In the genomic region with DNA sequence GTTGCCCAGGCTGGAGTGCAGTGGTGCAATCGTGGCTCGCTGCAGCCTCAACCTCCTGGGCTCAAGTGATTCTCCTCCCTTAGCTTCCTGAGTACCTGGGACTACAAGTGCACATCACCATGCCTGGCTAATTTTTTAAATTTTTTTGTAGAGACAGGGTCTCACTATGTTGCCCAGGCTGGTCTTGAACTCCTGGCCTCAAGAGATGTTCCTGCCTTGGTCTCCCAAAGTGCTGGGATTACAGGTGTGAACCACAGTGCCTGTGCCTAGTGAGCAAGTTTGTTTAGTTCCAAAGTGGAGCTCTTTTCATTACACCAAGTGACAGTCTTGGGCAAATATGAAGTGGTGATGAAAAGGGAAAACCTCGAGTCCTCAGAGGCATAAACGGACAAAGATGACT, we compare ENCODE assay signal across 10 cellular contexts. TPM values are rescaled to one million over a fixed set of nuclear protein-coding genes. Genes with fewer than 3 reads are reported as not detected.
DNase-seq lines count a peak whose midpoint lies in the region; ATAC-seq, FAIRE-seq and TF ChIP-seq lines count a peak whose summit lies in the region.
"Not testable (repeated sequence)": the region's sequence is repeated elsewhere in the genome, so short reads cannot be mapped to it uniquely, and the experiment has no call there.
"Had no signal": no experiment of that assay in that cellular context is flagged by ENCODE, and none has a peak within 500 bp of the region (broad histone marks: within the 10 kb centered on the region; RNA-seq: fewer than 3 reads in every experiment).

No MANE protein-coding gene starts in this region.

- CTCF ChIA-PET in CD8-positive, alpha-beta T cell (lab: Charles Lee): interaction anchor here (1.1 to 2.0 kb wide), 2 partner anchors 32 to 78 kb away, joined by 3 to 9 read pairs; no protein-coding TSS in a partner anchor
- CTCF ChIA-PET in activated naive CD4-positive, alpha-beta T cell treated with anti-CD3 and anti-CD28 coated beads for 36 hours (lab: Charles Lee): interaction anchor here (1.0 to 1.7 kb wide), 2 partner anchors 32 to 487 kb away, joined by 3 to 5 read pairs; no protein-coding TSS in a partner anchor
- CTCF ChIA-PET in HepG2 (lab: Yijun Ruan, JAX; ENCODE audit: low intra/inter-chr PET ratio, low total read pairs): not testable (repeated sequence)

- peaks cover 58% of the 10 kb centered on the region for H3K79me2 ChIP-seq in KMS-11 (ENCODE audit: insufficient read depth, low read depth)
- H3K79me2 ChIP-seq in HepG2 (ENCODE audit: insufficient read depth, low read length): peaks cover 75% of the 10 kb centered on the region

- POLR2A ChIA-PET in CD8-positive, alpha-beta T cell (lab: Charles Lee): interaction anchor here (1.2 to 3.3 kb wide), 2 partner anchors 62 to 83 kb away, joined by 3 to 19 read pairs; partner anchors contain the start of genes ALG8 and INTS4
- POLR2A ChIA-PET in HepG2 (lab: Yijun Ruan, JAX): interaction anchor here (1.1 to 5.0 kb wide), 9 partner anchors 9 to 111 kb away, joined by 3 to 37 read pairs (median 9); partner anchors contain the start of genes ALG8, INTS4, KCTD21 and USP35

- peak overlapping the region; percentile 74 for H3K4me3 ChIP-seq in CD8-positive, alpha-beta T cell (ENCODE audit: low read depth, low read length)
- not testable (repeated sequence) for H3K4me3 ChIP-seq in KMS-11 (IDR thresholded peaks at IDR 0.05; ENCODE audit: insufficient read depth, low read depth, low read length)
- H3K4me3 ChIP-seq in coronary artery (peak overlapping the region; percentile 84), HepG2 (replicated peaks in 1 of 3; ENCODE audit: insufficient read depth in 1 of 3, low read depth in 2 of 3, low read length in 3 of 3) (peak overlapping the region; percentile 86 to 96 (median 88)), stomach smooth muscle (ENCODE audit: low read length in 2 of 2) (peak overlapping the region; percentile 86 to 98)

- not testable (repeated sequence) for TF ChIP-seq EP300 in HepG2 (IDR thresholded peaks at IDR 0.05; ENCODE audit: low read depth in 2 of 2, low read length in 2 of 2); HepG2 (CRISPR knock-in tag; IDR thresholded peaks at IDR 0.05; ENCODE audit: borderline replicate concordance)

- TF ChIP-seq CTCF in CD8-positive, alpha-beta T cell (IDR thresholded peaks at IDR 0.05); KMS-11 (conservative IDR thresholded peaks at IDR 0.05; ENCODE audit: low read depth, low read length); coronary artery (IDR thresholded peaks at IDR 0.05); HepG2 (CRISPR knock-in tag; IDR thresholded peaks at IDR 0.05); neural crest cell (conservative IDR thresholded peaks at IDR 0.05): not testable (repeated sequence)

- WGBS in HepG2 (ENCODE audit: low lambda C conversion rate): 29% methylated on average over 4 of the region's 4 CpGs

- not testable (repeated sequence) for FAIRE-seq in HepG2 (lab: Jason Lieb, UNC)

- not testable (repeated sequence) for H3K9me3 ChIP-seq in CD8-positive, alpha-beta T cell (ENCODE audit: low read length); HepG2 (ENCODE audit: low read length); stomach smooth muscle (ENCODE audit: control insufficient read depth in 2 of 2, low read length in 2 of 2)

- BruUV-seq in HepG2 (replicated peaks; lab: Mats Ljungman, UMichigan): not testable (repeated sequence)

- not testable (repeated sequence) for H3K27ac ChIP-seq in CD8-positive, alpha-beta T cell (ENCODE audit: low read depth, low read length); KMS-11; coronary artery; stomach smooth muscle (ENCODE audit: low read length)
- peak overlapping the region; percentile 87 for H3K27ac ChIP-seq in HepG2 (ENCODE audit: extremely low read length, insufficient read depth, low read length)

- not testable (repeated sequence) for H3K27me3 ChIP-seq in CD8-positive, alpha-beta T cell (ENCODE audit: insufficient read depth, low read length); KMS-11 (ENCODE audit: insufficient read depth, low read depth); HepG2 (ENCODE audit: control insufficient read depth in 1 of 2, insufficient read depth in 2 of 2, low read length in 2 of 2); stomach smooth muscle (ENCODE audit: control insufficient read depth in 1 of 2, insufficient read depth in 2 of 2, low read length in 2 of 2)

- H3K36me3 Mint-ChIP-seq in CD8-positive, alpha-beta T cell: peaks cover 25% of the 10 kb centered on the region
- H3K36me3 Mint-ChIP-seq in T-helper 2 cell treated with Interferon-gamma antibody and Interleukin-4, amounts not matched to agents 5 μg/mL and 100 μg/mL, for 36 hours (ENCODE audit: low read depth): peaks cover 16% of the 10 kb centered on the region
- not testable (repeated sequence) for H3K36me3 Mint-ChIP-seq in activated naive CD4-positive, alpha-beta T cell treated with anti-CD3 and anti-CD28 coated beads for 36 hours (ENCODE audit: low read depth); neural crest cell (ENCODE audit: low read depth)

- H3K9ac ChIP-seq in KMS-11: not testable (repeated sequence)
- peak overlapping the region; percentile 96 for H3K9ac ChIP-seq in HepG2 (ENCODE audit: insufficient read depth, low read depth, low read length)
- peak overlapping the region in 1 of 2 donors; percentile 36 for H3K9ac ChIP-seq in stomach smooth muscle (ENCODE audit: low read length in 2 of 2)

- in situ Hi-C loops in HepG2 (cut with HindIII; ENCODE audit: extremely low pct_ligation_motif_present, low pct_unique_long_range_greater_than_20kb): not testable (repeated sequence)

- not testable (repeated sequence) for TF ChIP-seq POLR2A in HepG2 (IDR thresholded peaks at IDR 0.05; ENCODE audit: insufficient read depth in 1 of 2, low read depth in 2 of 2, low read length in 2 of 2)

- H3K4me1 Mint-ChIP-seq in CD8-positive, alpha-beta T cell (ENCODE audit: low read depth): peaks cover 70% of the 10 kb centered on the region
- H3K4me1 Mint-ChIP-seq in T-helper 2 cell treated with Interferon-gamma antibody and Interleukin-4, amounts not matched to agents 5 μg/mL and 100 μg/mL, for 36 hours (ENCODE audit: low read depth): peaks cover 41% of the 10 kb centered on the region
- H3K4me1 Mint-ChIP-seq in activated naive CD4-positive, alpha-beta T cell treated with anti-CD3 and anti-CD28 coated beads for 36 hours (ENCODE audit: low read depth): peaks cover 48% of the 10 kb centered on the region
- H3K4me1 Mint-ChIP-seq in neural crest cell: peaks cover 42% of the 10 kb centered on the region

- not testable (repeated sequence) for ATAC-seq in CD8-positive, alpha-beta T cell; HepG2

- not testable (repeated sequence) for H3K27me3 Mint-ChIP-seq in CD8-positive, alpha-beta T cell (ENCODE audit: low read depth); T-helper 2 cell treated with Interferon-gamma antibody and Interleukin-4, amounts not matched to agents 5 μg/mL and 100 μg/mL, for 36 hours (ENCODE audit: low read depth); activated naive CD4-positive, alpha-beta T cell treated with anti-CD3 and anti-CD28 coated beads for 36 hours (ENCODE audit: low read depth); neural crest cell (ENCODE audit: low read depth)

- not testable (repeated sequence) for H3K36me3 ChIP-seq in CD8-positive, alpha-beta T cell (ENCODE audit: insufficient read depth, low read length); KMS-11 (ENCODE audit: insufficient read depth); stomach smooth muscle (ENCODE audit: control insufficient read depth in 2 of 2, insufficient read depth in 2 of 2, low read length in 2 of 2)
- peaks cover 0 to 18% of the 10 kb centered on the region in 2 experiments; a peak in 3 of 5 replicates for H3K36me3 ChIP-seq in HepG2 (replicated peaks in 1 of 2; ENCODE audit: control insufficient read depth in 1 of 2, insufficient read depth in 2 of 2, low read length in 2 of 2)

- TF ChIP-seq RAD21 in HepG2 (CRISPR knock-in tag; IDR thresholded peaks at IDR 0.05): not testable (repeated sequence)

- H3K4me3 Mint-ChIP-seq in CD8-positive, alpha-beta T cell: peak overlapping the region; percentile 96
- H3K4me3 Mint-ChIP-seq in T-helper 2 cell treated with Interferon-gamma antibody and Interleukin-4, amounts not matched to agents 5 μg/mL and 100 μg/mL, for 36 hours: peak overlapping the region; percentile 96
- H3K4me3 Mint-ChIP-seq in activated naive CD4-positive, alpha-beta T cell treated with anti-CD3 and anti-CD28 coated beads for 36 hours: peak overlapping the region; percentile 92
- H3K4me3 Mint-ChIP-seq in neural crest cell: peak overlapping the region; percentile 95

- not testable (repeated sequence) for H3K27ac Mint-ChIP-seq in CD8-positive, alpha-beta T cell; T-helper 2 cell treated with Interferon-gamma antibody and Interleukin-4, amounts not matched to agents 5 μg/mL and 100 μg/mL, for 36 hours; activated naive CD4-positive, alpha-beta T cell treated with anti-CD3 and anti-CD28 coated beads for 36 hours; neural crest cell (ENCODE audit: unreplicated experiment)

- H3K9me3 Mint-ChIP-seq in CD8-positive, alpha-beta T cell; T-helper 2 cell treated with Interferon-gamma antibody and Interleukin-4, amounts not matched to agents 5 μg/mL and 100 μg/mL, for 36 hours; activated naive CD4-positive, alpha-beta T cell treated with anti-CD3 and anti-CD28 coated beads for 36 hours; neural crest cell: not testable (repeated sequence)

- peaks cover 56% of the 10 kb centered on the region for H3K4me1 ChIP-seq in CD8-positive, alpha-beta T cell (ENCODE audit: insufficient read depth, low read length)
- H3K4me1 ChIP-seq in KMS-11 (ENCODE audit: low read depth, poor library complexity, severe bottlenecking) (peaks cover 24% of the 10 kb centered on the region), HepG2 (ENCODE audit: insufficient read depth, low read length) (peaks cover 73% of the 10 kb centered on the region), stomach smooth muscle (ENCODE audit: control insufficient read depth, insufficient read depth, low read length) (peaks cover 25% of the 10 kb centered on the region)

- H2AFZ ChIP-seq in KMS-11 (ENCODE audit: low read depth); HepG2 (ENCODE audit: low read length): not testable (repeated sequence)

- not testable (repeated sequence) for H4K20me1 ChIP-seq in KMS-11 (ENCODE audit: insufficient read depth)
- H4K20me1 ChIP-seq in HepG2 (ENCODE audit: insufficient read depth, low read length): peaks cover 36% of the 10 kb centered on the region

- not testable (repeated sequence) for DNase-seq in CD8-positive, alpha-beta T cell; T-helper 2 cell treated with Interferon-gamma antibody and Interleukin-4, amounts not matched to agents 5 μg/mL and 100 μg/mL, for 36 hours (ENCODE audit: low spot score); activated naive CD4-positive, alpha-beta T cell treated with anti-CD3 and anti-CD28 coated beads for 36 hours; coronary artery (ENCODE audit: low spot score); HepG2 (ENCODE audit: low spot score); neural crest cell (ENCODE audit: low read depth, low spot score)

- intact Hi-C loops in CD8-positive, alpha-beta T cell (cut with DNase I, micrococcal nuclease): loop anchor here in 1 of 2 experiments (10.0 kb wide), 1 partner anchor 487 kb away; no protein-coding TSS in a partner anchor
- intact Hi-C loops in activated naive CD4-positive, alpha-beta T cell treated with anti-CD3 and anti-CD28 coated beads for 36 hours (cut with micrococcal nuclease): loop anchor here (5.0 kb wide), 1 partner anchor 485 kb away; no protein-coding TSS in a partner anchor
- intact Hi-C loops in HepG2 (cut with micrococcal nuclease; ENCODE audit: unreplicated experiment): loop anchor here (5.0 kb wide), 1 partner anchor 110 kb away; the partner anchor contains the start of genes KCTD21 and USP35

- H3K4me2 ChIP-seq in KMS-11 (peak overlapping the region; percentile 96; the same call in 1 of the 2 replicates), HepG2 (ENCODE audit: low read depth, low read length) (peak overlapping the region; percentile 84)

RNA-seq across cellular contexts. Expression of gene NDUFC2, which starts 2.1 kb away (rescaled TPM):
- total RNA-seq in CD8-positive, alpha-beta T cell: 10 to 100 TPM; 72.2 to 76.3 TPM
- 100 to 1,000 TPM; 180 to 183 TPM for total RNA-seq in activated naive CD4-positive, alpha-beta T cell treated with anti-CD3 and anti-CD28 coated beads for 36 hours
- 312 and 363 TPM in 2 replicates for total RNA-seq in HepG2 (2016; rRNA removed; fragmentation: Illumina TruSeq; extraction: Trizol)
- 93.1 and 138 TPM in 2 replicates for total RNA-seq in HepG2 (2016; cell fraction: cytosol; rRNA removed; fragmentation: Illumina TruSeq; extraction: Trizol; ENCODE audit: low read depth)
- total RNA-seq in HepG2 (2016; cell fraction: insoluble cytoplasmic fraction; rRNA removed; fragmentation: Illumina TruSeq; extraction: Trizol): 330 and 377 TPM in 2 replicates
- total RNA-seq in HepG2 (2016; cell fraction: membrane; rRNA removed; fragmentation: Illumina TruSeq; extraction: Trizol): 90.9 and 140 TPM in 2 replicates
- 278 and 315 TPM in 2 replicates for total RNA-seq in HepG2 (2016; cell fraction: nucleus; rRNA removed; fragmentation: Illumina TruSeq; extraction: Trizol)
- polyA plus RNA-seq in HepG2 (2011; rRNA removed): 220 and 256 TPM in 2 replicates
- 307 and 524 TPM in 2 replicates for polyA plus RNA-seq in HepG2 (2011; cell fraction: cytosol; rRNA removed)
- polyA plus RNA-seq in HepG2 (2011; cell fraction: nucleus; rRNA removed): 91.7 and 102 TPM in 2 replicates
- 411 and 581 TPM in 2 replicates for polyA plus RNA-seq in HepG2 (2012)
- 163 and 221 TPM in 2 replicates for polyA plus RNA-seq in HepG2 (2016; cell fraction: cytosol; fragmentation: Illumina TruSeq; extraction: Trizol; ENCODE audit: low read depth)
- 491 and 517 TPM in 2 replicates for polyA plus RNA-seq in HepG2 (2016; cell fraction: insoluble cytoplasmic fraction; fragmentation: Illumina TruSeq; extraction: Trizol; ENCODE audit: low read depth)
- 170 and 204 TPM in 2 replicates for polyA plus RNA-seq in HepG2 (2016; cell fraction: membrane; fragmentation: Illumina TruSeq; extraction: Trizol; ENCODE audit: low read depth)
- 572 and 587 TPM in 2 replicates for polyA plus RNA-seq in HepG2 (2016; cell fraction: nucleus; fragmentation: Illumina TruSeq; extraction: Trizol; ENCODE audit: insufficient read depth, low read depth)
- polyA minus RNA-seq in HepG2 (2011; rRNA and poly(A)+ RNA removed; ENCODE audit: low replicate concordance): 103 and 165 TPM in 2 replicates
- polyA minus RNA-seq in HepG2 (2011; cell fraction: cytosol; rRNA and poly(A)+ RNA removed): 108 and 131 TPM in 2 replicates
- 63.0 and 77.8 TPM in 2 replicates for polyA minus RNA-seq in HepG2 (2011; cell fraction: nucleus; rRNA and poly(A)+ RNA removed)
- total RNA-seq in neural crest cell: 236 and 251 TPM in 2 replicates

RNA-seq across cellular contexts. Expression of gene THRSP, which starts 13.9 kb away (rescaled TPM):
- not detected for total RNA-seq in CD8-positive, alpha-beta T cell
- total RNA-seq in activated naive CD4-positive, alpha-beta T cell treated with anti-CD3 and anti-CD28 coated beads for 36 hours: not detected
- total RNA-seq in HepG2 (2016; rRNA removed; fragmentation: Illumina TruSeq; extraction: Trizol) (0.13 TPM in 1 of 2 replicates, not detected in the other), neural crest cell (not detected in 2 replicates)
- not detected in 2 replicates for total RNA-seq in HepG2 (2016; cell fraction: cytosol; rRNA removed; fragmentation: Illumina TruSeq; extraction: Trizol; ENCODE audit: low read depth)
- total RNA-seq in HepG2 (2016; cell fraction: insoluble cytoplasmic fraction; rRNA removed; fragmentation: Illumina TruSeq; extraction: Trizol): not detected in 2 replicates
- total RNA-seq in HepG2 (2016; cell fraction: membrane; rRNA removed; fragmentation: Illumina TruSeq; extraction: Trizol): not detected in 2 replicates
- total RNA-seq in HepG2 (2016; cell fraction: nucleus; rRNA removed; fragmentation: Illumina TruSeq; extraction: Trizol): 0.34 TPM in 1 of 2 replicates, not detected in the other
- polyA plus RNA-seq in HepG2 (2011; rRNA removed): 0.48 and 0.58 TPM in 2 replicates
- polyA plus RNA-seq in HepG2 (2011; cell fraction: cytosol; rRNA removed): 0.35 and 0.43 TPM in 2 replicates
- polyA plus RNA-seq in HepG2 (2011; cell fraction: nucleus; rRNA removed): 0.61 and 0.71 TPM in 2 replicates
- polyA plus RNA-seq in HepG2 (2012): 0.13 and 0.20 TPM in 2 replicates
- not detected in 2 replicates for polyA plus RNA-seq in HepG2 (2016; cell fraction: cytosol; fragmentation: Illumina TruSeq; extraction: Trizol; ENCODE audit: low read depth)
- not detected in 2 replicates for polyA plus RNA-seq in HepG2 (2016; cell fraction: insoluble cytoplasmic fraction; fragmentation: Illumina TruSeq; extraction: Trizol; ENCODE audit: low read depth)
- polyA plus RNA-seq in HepG2 (2016; cell fraction: membrane; fragmentation: Illumina TruSeq; extraction: Trizol; ENCODE audit: low read depth): not detected in 2 replicates
- 0.41 TPM in 1 of 2 replicates, not detected in the other for polyA plus RNA-seq in HepG2 (2016; cell fraction: nucleus; fragmentation: Illumina TruSeq; extraction: Trizol; ENCODE audit: insufficient read depth, low read depth)
- 0.86 TPM in 1 of 2 replicates, not detected in the other for polyA minus RNA-seq in HepG2 (2011; rRNA and poly(A)+ RNA removed; ENCODE audit: low replicate concordance)
- not detected in 2 replicates for polyA minus RNA-seq in HepG2 (2011; cell fraction: cytosol; rRNA and poly(A)+ RNA removed)
- 0.64 TPM in 1 of 2 replicates, not detected in the other for polyA minus RNA-seq in HepG2 (2011; cell fraction: nucleus; rRNA and poly(A)+ RNA removed)
- total RNA-seq: esophagus mucosa, kidney epithelial cell had no signal

RNA-seq across cellular contexts. Expression of gene KCTD14, which starts 54.5 kb away (rescaled TPM):
- total RNA-seq in CD8-positive, alpha-beta T cell: under 1 TPM in 1 of 2 experiments, not detected in 1; 0.19 TPM
- under 1 TPM in 1 of 2 experiments, not detected in 1; 0.27 TPM for total RNA-seq in activated naive CD4-positive, alpha-beta T cell treated with anti-CD3 and anti-CD28 coated beads for 36 hours
- total RNA-seq in HepG2 (2016; rRNA removed; fragmentation: Illumina TruSeq; extraction: Trizol) (10.3 and 15.3 TPM in 2 replicates), neural crest cell (1.4 and 1.6 TPM in 2 replicates)
- 2.4 and 3.4 TPM in 2 replicates for total RNA-seq in HepG2 (2016; cell fraction: cytosol; rRNA removed; fragmentation: Illumina TruSeq; extraction: Trizol; ENCODE audit: low read depth)
- 9.9 and 15.5 TPM in 2 replicates for total RNA-seq in HepG2 (2016; cell fraction: insoluble cytoplasmic fraction; rRNA removed; fragmentation: Illumina TruSeq; extraction: Trizol)
- total RNA-seq in HepG2 (2016; cell fraction: membrane; rRNA removed; fragmentation: Illumina TruSeq; extraction: Trizol): 5.3 TPM in 2 replicates
- 4.4 and 4.9 TPM in 2 replicates for total RNA-seq in HepG2 (2016; cell fraction: nucleus; rRNA removed; fragmentation: Illumina TruSeq; extraction: Trizol)
- 12.6 and 15.6 TPM in 2 replicates for polyA plus RNA-seq in HepG2 (2011; rRNA removed)
- 13.0 and 14.4 TPM in 2 replicates for polyA plus RNA-seq in HepG2 (2011; cell fraction: cytosol; rRNA removed)
- 3.1 and 4.4 TPM in 2 replicates for polyA plus RNA-seq in HepG2 (2011; cell fraction: nucleus; rRNA removed)
- polyA plus RNA-seq in HepG2 (2012): 11.1 and 12.1 TPM in 2 replicates
- polyA plus RNA-seq in HepG2 (2016; cell fraction: cytosol; fragmentation: Illumina TruSeq; extraction: Trizol; ENCODE audit: low read depth): 2.7 and 2.8 TPM in 2 replicates
- polyA plus RNA-seq in HepG2 (2016; cell fraction: insoluble cytoplasmic fraction; fragmentation: Illumina TruSeq; extraction: Trizol; ENCODE audit: low read depth): 25.7 and 26.4 TPM in 2 replicates
- polyA plus RNA-seq in HepG2 (2016; cell fraction: membrane; fragmentation: Illumina TruSeq; extraction: Trizol; ENCODE audit: low read depth): 5.3 and 5.6 TPM in 2 replicates
- polyA plus RNA-seq in HepG2 (2016; cell fraction: nucleus; fragmentation: Illumina TruSeq; extraction: Trizol; ENCODE audit: insufficient read depth, low read depth): 6.9 and 9.0 TPM in 2 replicates
- polyA minus RNA-seq in HepG2 (2011; rRNA and poly(A)+ RNA removed; ENCODE audit: low replicate concordance): 0.12 and 17.7 TPM in 2 replicates
- polyA minus RNA-seq in HepG2 (2011; cell fraction: cytosol; rRNA and poly(A)+ RNA removed): 7.1 and 7.4 TPM in 2 replicates
- 2.3 and 5.1 TPM in 2 replicates for polyA minus RNA-seq in HepG2 (2011; cell fraction: nucleus; rRNA and poly(A)+ RNA removed)
